1 cellular context compared by ENCODE assay signal in the genomic region with DNA sequence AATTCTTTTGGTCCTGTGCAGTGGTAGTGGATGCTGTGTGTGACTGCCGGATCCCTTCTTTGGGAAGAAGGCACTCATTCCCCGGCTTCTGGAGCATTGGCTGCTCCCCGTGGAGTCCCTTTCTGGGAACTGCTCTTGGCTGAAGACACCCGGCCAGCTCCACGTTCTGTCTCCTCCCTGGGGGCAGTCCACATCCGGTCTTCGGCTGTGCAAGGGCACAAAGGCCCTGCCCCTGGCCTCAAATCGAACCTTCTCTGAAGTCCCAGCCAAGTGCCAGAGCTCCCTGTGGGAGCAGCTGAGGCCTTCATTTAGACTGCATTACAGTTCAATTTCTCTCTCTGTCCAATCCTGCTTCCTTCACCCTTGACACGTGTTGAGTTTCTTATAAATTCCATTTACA.
TF ChIP-seq lines count a peak whose summit lies in the region.

No MANE protein-coding gene starts in this region.

TF ChIP-seq in HepG2, 621 proteins besides CTCF, POLR2A, EP300 and RAD21 (continued from another document):
- TF ChIP-seq, protein P1, sequence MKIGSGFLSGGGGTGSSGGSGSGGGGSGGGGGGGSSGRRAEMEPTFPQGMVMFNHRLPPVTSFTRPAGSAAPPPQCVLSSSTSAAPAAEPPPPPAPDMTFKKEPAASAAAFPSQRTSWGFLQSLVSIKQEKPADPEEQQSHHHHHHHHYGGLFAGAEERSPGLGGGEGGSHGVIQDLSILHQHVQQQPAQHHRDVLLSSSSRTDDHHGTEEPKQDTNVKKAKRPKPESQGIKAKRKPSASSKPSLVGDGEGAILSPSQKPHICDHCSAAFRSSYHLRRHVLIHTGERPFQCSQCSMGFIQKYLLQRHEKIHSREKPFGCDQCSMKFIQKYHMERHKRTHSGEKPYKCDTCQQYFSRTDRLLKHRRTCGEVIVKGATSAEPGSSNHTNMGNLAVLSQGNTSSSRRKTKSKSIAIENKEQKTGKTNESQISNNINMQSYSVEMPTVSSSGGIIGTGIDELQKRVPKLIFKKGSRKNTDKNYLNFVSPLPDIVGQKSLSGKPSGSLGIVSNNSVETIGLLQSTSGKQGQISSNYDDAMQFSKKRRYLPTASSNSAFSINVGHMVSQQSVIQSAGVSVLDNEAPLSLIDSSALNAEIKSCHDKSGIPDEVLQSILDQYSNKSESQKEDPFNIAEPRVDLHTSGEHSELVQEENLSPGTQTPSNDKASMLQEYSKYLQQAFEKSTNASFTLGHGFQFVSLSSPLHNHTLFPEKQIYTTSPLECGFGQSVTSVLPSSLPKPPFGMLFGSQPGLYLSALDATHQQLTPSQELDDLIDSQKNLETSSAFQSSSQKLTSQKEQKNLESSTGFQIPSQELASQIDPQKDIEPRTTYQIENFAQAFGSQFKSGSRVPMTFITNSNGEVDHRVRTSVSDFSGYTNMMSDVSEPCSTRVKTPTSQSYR (CRISPR knock-in tag; IDR thresholded peaks at IDR 0.05; ENCODE audit: borderline replicate concordance) = no peak
- TF ChIP-seq, protein P2, sequence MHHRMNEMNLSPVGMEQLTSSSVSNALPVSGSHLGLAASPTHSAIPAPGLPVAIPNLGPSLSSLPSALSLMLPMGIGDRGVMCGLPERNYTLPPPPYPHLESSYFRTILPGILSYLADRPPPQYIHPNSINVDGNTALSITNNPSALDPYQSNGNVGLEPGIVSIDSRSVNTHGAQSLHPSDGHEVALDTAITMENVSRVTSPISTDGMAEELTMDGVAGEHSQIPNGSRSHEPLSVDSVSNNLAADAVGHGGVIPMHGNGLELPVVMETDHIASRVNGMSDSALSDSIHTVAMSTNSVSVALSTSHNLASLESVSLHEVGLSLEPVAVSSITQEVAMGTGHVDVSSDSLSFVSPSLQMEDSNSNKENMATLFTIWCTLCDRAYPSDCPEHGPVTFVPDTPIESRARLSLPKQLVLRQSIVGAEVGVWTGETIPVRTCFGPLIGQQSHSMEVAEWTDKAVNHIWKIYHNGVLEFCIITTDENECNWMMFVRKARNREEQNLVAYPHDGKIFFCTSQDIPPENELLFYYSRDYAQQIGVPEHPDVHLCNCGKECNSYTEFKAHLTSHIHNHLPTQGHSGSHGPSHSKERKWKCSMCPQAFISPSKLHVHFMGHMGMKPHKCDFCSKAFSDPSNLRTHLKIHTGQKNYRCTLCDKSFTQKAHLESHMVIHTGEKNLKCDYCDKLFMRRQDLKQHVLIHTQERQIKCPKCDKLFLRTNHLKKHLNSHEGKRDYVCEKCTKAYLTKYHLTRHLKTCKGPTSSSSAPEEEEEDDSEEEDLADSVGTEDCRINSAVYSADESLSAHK (CRISPR knock-in tag; IDR thresholded peaks at IDR 0.05; ENCODE audit: borderline replicate concordance) = no peak
- TF ChIP-seq, protein P3, sequence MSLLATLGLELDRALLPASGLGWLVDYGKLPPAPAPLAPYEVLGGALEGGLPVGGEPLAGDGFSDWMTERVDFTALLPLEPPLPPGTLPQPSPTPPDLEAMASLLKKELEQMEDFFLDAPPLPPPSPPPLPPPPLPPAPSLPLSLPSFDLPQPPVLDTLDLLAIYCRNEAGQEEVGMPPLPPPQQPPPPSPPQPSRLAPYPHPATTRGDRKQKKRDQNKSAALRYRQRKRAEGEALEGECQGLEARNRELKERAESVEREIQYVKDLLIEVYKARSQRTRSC (CRISPR knock-in tag; IDR thresholded peaks at IDR 0.05; ENCODE audit: low read depth) = no peak
- no peak for TF ChIP-seq ZNF570 (CRISPR knock-in tag; IDR thresholded peaks at IDR 0.05; ENCODE audit: borderline replicate concordance)
- TF ChIP-seq ZMYM3 (CRISPR knock-in tag; IDR thresholded peaks at IDR 0.05) = no peak
